Comparison of ENCODE assay signal across 25 cellular contexts in the genomic region with DNA sequence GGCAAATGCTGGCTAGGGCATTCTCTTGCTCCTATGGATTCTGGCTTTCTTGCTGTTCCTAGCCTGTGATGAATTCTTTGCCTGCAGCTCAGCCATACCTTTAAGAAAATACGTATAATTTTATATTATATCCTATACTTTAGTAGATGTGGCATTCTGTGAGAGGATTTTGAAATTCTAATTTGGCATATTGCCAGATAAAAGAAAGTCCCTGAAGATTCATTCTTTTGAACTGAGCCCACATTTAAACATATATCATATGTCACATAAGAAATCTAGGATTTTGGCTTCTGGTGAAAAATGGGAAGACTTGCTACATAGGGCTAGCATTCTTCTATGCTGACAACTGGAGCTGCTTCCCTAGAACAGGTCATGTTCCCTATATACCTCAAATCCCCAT.
"Had no signal": no experiment of that assay in that cellular context is flagged by ENCODE, and none has a peak within 500 bp of the region (broad histone marks: within the 10 kb centered on the region; RNA-seq: fewer than 3 reads in every experiment).

No MANE protein-coding gene starts in this region.

- H3K36me3 ChIP-seq: colonic mucosa, esophagus squamous epithelium, gastrocnemius medialis, heart right ventricle, left lung, lower lobe of right lung had no signal

- H3K4me1 ChIP-seq: colonic mucosa, esophagus squamous epithelium, gastrocnemius medialis, heart right ventricle, left lung, lower lobe of right lung had no signal

- H3K4me3 ChIP-seq: colonic mucosa, esophagus squamous epithelium, gastrocnemius medialis, heart right ventricle, left lung, lower lobe of right lung had no signal

- FAIRE-seq: endometrium, islet of Langerhans, keratinocyte had no signal

- H3K9me3 ChIP-seq: colonic mucosa, esophagus squamous epithelium, lower lobe of right lung had no signal

- H3K27ac ChIP-seq: colonic mucosa, epithelial cell of prostate, esophagus squamous epithelium, gastrocnemius medialis, heart right ventricle, left lung, lower lobe of right lung had no signal

- ATAC-seq: effector memory CD8-positive, alpha-beta T cell; esophagus mucosa; gastrocnemius medialis; heart right ventricle; left cardiac atrium; left lung; left ventricle myocardium superior; lower lobe of right lung had no signal

- DNase-seq: colonic mucosa; cortex of kidney; effector CD8-positive, alpha-beta T cell; effector memory CD8-positive, alpha-beta T cell; endodermal cell; erythroblast; esophagus squamous epithelium; foreskin fibroblast; foreskin melanocyte; gastrocnemius medialis; glutamatergic neuron; head of caudate nucleus; heart right ventricle; hippocampal formation; left cardiac atrium; left lung; left ventricle myocardium superior; lower lobe of right lung; mesenchymal stem cell; midbrain had no signal

- H3K27me3 ChIP-seq: colonic mucosa, esophagus squamous epithelium, gastrocnemius medialis, heart right ventricle, left lung had no signal
